Comparison of ENCODE assay signal across 22 cellular contexts in genomic region chr21:42158846-42159245, GRCh38.
DNase-seq lines count a peak whose midpoint lies in the region; ATAC-seq and TF ChIP-seq lines count a peak whose summit lies in the region.
"Had no signal": no experiment of that assay in that cellular context is flagged by ENCODE, and none has a peak within 500 bp of the region (broad histone marks: within the 10 kb centered on the region; RNA-seq: fewer than 3 reads in every experiment).

No MANE protein-coding gene starts in this region.

- WGBS in prostate gland: 92% methylated on average over 8 of the region's 8 CpGs

- no peak overlapping the region for H3K27ac Mint-ChIP-seq in osteocyte (ENCODE audit: unreplicated experiment)
- H3K27ac Mint-ChIP-seq: CD8-positive, alpha-beta T cell had no signal

- no peaks in the 10 kb centered on the region for H3K9me3 ChIP-seq in prostate gland
- H3K9me3 ChIP-seq in left ventricle myocardium inferior (replicated peaks): no peaks in the 10 kb centered on the region
- H3K9me3 ChIP-seq: BLaER1 had no signal

- DNase-seq in cardiac septum (ENCODE audit: low spot score): peak; percentile 58
- DNase-seq in Right ventricle myocardium superior: no peak
- peak; percentile 34 for DNase-seq in ecto neural progenitor cell (ENCODE audit: low spot score)
- DNase-seq in osteocyte (ENCODE audit: extremely low spot score, unreplicated experiment): peak; percentile 59
- DNase-seq in ureter (ENCODE audit: low spot score): peak; percentile 22
- DNase-seq in prostate gland (ENCODE audit: low spot score): no peak
- no peak for DNase-seq in HEK293T (ENCODE audit: extremely low spot score)
- DNase-seq in left ventricle myocardium inferior: no peak
- DNase-seq: Calu3, DMS53, EL, IMR-90, NCI-H1417 treated with DMSO at 0.1 percent for 48 hours, NCI-H187 treated with DMSO at 0.1 percent for 48 hours, NCI-H226, NCI-H524, NCI-H82, SHP77 treated with DMSO at 0.1 percent for 48 hours had no signal

- no peaks in the 10 kb centered on the region for H3K36me3 ChIP-seq in prostate gland
- H3K36me3 ChIP-seq in left ventricle myocardium inferior: no peaks in the 10 kb centered on the region
- H3K36me3 ChIP-seq: BLaER1 had no signal

- H3K4me3 Mint-ChIP-seq in osteocyte (ENCODE audit: unreplicated experiment): no peak overlapping the region
- H3K4me3 Mint-ChIP-seq: CD8-positive, alpha-beta T cell had no signal

- intact Hi-C loops in cardiac septum (cut with DNase I) (no loop called here), Right ventricle myocardium superior (cut with DNase I) (no loop called here), prostate gland (cut with DNase I) (no loop called here), left ventricle myocardium inferior (cut with micrococcal nuclease) (no loop called here)

- no peak for TF ChIP-seq POLR2A in prostate gland (IDR thresholded peaks at IDR 0.05)

- no peaks in the 10 kb centered on the region for H3K36me3 Mint-ChIP-seq in osteocyte (ENCODE audit: unreplicated experiment)
- H3K36me3 Mint-ChIP-seq: CD8-positive, alpha-beta T cell had no signal

- H3K27me3 ChIP-seq in prostate gland (replicated peaks; ENCODE audit: insufficient read depth) (no peaks in the 10 kb centered on the region), left ventricle myocardium inferior (ENCODE audit: low read depth) (peaks cover 35% of the 10 kb centered on the region)
- H3K27me3 ChIP-seq: BLaER1 had no signal

- H3K27ac ChIP-seq in prostate gland (no peak overlapping the region), left ventricle myocardium inferior (replicated peaks) (no peak overlapping the region)
- H3K27ac ChIP-seq: HL-60 had no signal

- H3K4me1 Mint-ChIP-seq in osteocyte (ENCODE audit: unreplicated experiment): peaks cover 8% of the 10 kb centered on the region

- TF ChIP-seq CTCF in osteocyte (IDR thresholded peaks at IDR 0.05): no peak
- no peak for TF ChIP-seq CTCF in prostate gland (IDR thresholded peaks at IDR 0.05)
- no peak for TF ChIP-seq CTCF in left ventricle myocardium inferior (IDR thresholded peaks at IDR 0.05; ENCODE audit: borderline replicate concordance)

- no peak overlapping the region for H3K4me3 ChIP-seq in prostate gland
- no peak overlapping the region for H3K4me3 ChIP-seq in left ventricle myocardium inferior
- H3K4me3 ChIP-seq: BLaER1, GM12878 had no signal

- ATAC-seq in Right ventricle myocardium superior (ENCODE audit: poor library complexity): no peak
- ATAC-seq: CD8-positive, alpha-beta T cell; GM12878 had no signal

- POLR2A ChIA-PET in HEK293T (lab: Yijun Ruan, JAX): no interaction called here

- H3K9me3 Mint-ChIP-seq in osteocyte (ENCODE audit: unreplicated experiment): no peaks in the 10 kb centered on the region
- H3K9me3 Mint-ChIP-seq: CD8-positive, alpha-beta T cell had no signal

- no peaks in the 10 kb centered on the region for H3K4me1 ChIP-seq in prostate gland (replicated peaks)
- H3K4me1 ChIP-seq in left ventricle myocardium inferior: no peaks in the 10 kb centered on the region

- H3K27me3 Mint-ChIP-seq in osteocyte (ENCODE audit: unreplicated experiment): peaks cover 27% of the 10 kb centered on the region

- CTCF ChIA-PET in HEK293T (lab: Yijun Ruan, JAX): no interaction called here

TF ChIP-seq in HEK293T, 16 proteins besides CTCF, POLR2A, EP300 and RAD21:
- TF ChIP-seq SUZ12 (IDR thresholded peaks at IDR 0.05) (no peak), FOXM1 (IDR thresholded peaks at IDR 0.05; ENCODE audit: borderline replicate concordance) (no peak), ELF4 (IDR thresholded peaks at IDR 0.05) (no peak), LEF1 (IDR thresholded peaks at IDR 0.05; ENCODE audit: borderline replicate concordance) (no peak), BHLHE40 (IDR thresholded peaks at IDR 0.05; ENCODE audit: borderline replicate concordance) (no peak), FOXA1 (IDR thresholded peaks at IDR 0.05) (no peak), PKNOX1 (IDR thresholded peaks at IDR 0.05) (no peak), ARNT (IDR thresholded peaks at IDR 0.05) (no peak), ZNF384 (IDR thresholded peaks at IDR 0.05) (no peak), NFRKB (IDR thresholded peaks at IDR 0.05) (no peak), HDGF (IDR thresholded peaks at IDR 0.05; ENCODE audit: borderline replicate concordance) (no peak)

Comparison
In these comparisons a context has a peak if more than half of its experiments do, and no peak if none do; other contexts are left out.
1. DNase-seq: peak in cardiac septum (single experiment), ecto neural progenitor cell (single experiment), osteocyte (single experiment) and ureter (single experiment); none in Right ventricle myocardium superior (single experiment), prostate gland (single experiment), HEK293T (single experiment) and left ventricle myocardium inferior (single experiment).